11 cellular contexts compared by ENCODE assay signal in the genomic region with DNA sequence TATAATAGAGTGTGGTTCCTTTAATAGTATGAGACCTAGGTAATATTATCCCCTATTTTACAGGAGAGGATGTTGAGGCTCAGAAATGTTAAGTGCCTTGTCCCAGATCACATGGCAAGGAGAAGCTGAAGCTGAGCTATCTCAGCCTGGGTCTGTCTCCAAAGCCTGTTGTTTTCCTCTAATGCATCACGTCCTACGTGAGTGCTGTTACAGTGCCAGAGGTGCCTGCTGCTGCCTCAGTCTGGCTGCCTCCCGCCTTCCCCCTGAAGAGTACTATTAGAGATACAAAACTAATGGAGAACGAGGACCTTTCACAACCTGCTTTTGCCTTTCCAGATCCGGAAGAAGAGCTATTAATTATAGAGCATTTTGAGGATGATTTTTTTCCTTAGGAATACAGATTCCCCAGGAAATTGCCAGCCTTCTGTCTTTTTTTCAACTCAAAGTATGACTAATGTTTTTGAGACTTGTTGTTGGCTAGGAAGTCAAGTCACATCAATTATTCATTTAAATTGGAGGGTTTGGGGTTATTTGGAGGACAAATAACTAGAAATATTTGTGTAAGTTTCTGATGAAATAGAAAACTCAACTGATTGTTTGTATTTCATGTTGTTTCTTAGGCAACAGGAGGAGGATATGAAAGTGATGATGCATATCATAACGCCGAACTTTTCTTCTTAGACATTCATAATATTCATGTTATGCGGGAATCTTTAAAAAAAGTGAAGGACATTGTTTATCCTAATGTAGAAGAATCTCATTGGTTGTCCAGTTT. TPM values are rescaled to one million over a fixed set of nuclear protein-coding genes. Genes with fewer than 3 reads are reported as not detected.
A peak's percentile ranks its signal among the peaks of the same experiment; 100 is the strongest.
DNase-seq lines count a peak whose midpoint lies in the region; ATAC-seq and TF ChIP-seq lines count a peak whose summit lies in the region.
"Had no signal": no experiment of that assay in that cellular context is flagged by ENCODE, and none has a peak within 500 bp of the region (broad histone marks: within the 10 kb centered on the region; RNA-seq: fewer than 3 reads in every experiment).

No MANE protein-coding gene starts in this region.

- H3K27me3 ChIP-seq in left ventricle myocardium inferior (ENCODE audit: low read depth), result no peaks in the 10 kb centered on the region
- no peaks in the 10 kb centered on the region for H3K27me3 ChIP-seq in thyroid gland
- H3K27me3 ChIP-seq: tibial artery had no signal

- H3K27ac Mint-ChIP-seq in activated CD4-positive, alpha-beta T cell treated with anti-CD3 and anti-CD28 coated beads for 36 hours, result peak overlapping the region; percentile 58
- H3K27ac Mint-ChIP-seq in T-helper 17 cell, result peak overlapping the region; percentile 21

- no peaks in the 10 kb centered on the region for H3K27me3 Mint-ChIP-seq in activated CD4-positive, alpha-beta T cell treated with anti-CD3 and anti-CD28 coated beads for 36 hours
- H3K27me3 Mint-ChIP-seq in T-helper 17 cell, result no peaks in the 10 kb centered on the region

- peaks cover 4% of the 10 kb centered on the region for H3K36me3 ChIP-seq in left ventricle myocardium inferior
- H3K36me3 ChIP-seq in thyroid gland, result no peaks in the 10 kb centered on the region

- H3K9me3 Mint-ChIP-seq in activated CD4-positive, alpha-beta T cell treated with anti-CD3 and anti-CD28 coated beads for 36 hours (ENCODE audit: low read depth), result no peaks in the 10 kb centered on the region

- H3K36me3 Mint-ChIP-seq in activated CD4-positive, alpha-beta T cell treated with anti-CD3 and anti-CD28 coated beads for 36 hours (ENCODE audit: low read depth), result peaks cover 12% of the 10 kb centered on the region
- H3K36me3 Mint-ChIP-seq in T-helper 17 cell (ENCODE audit: low read depth), result peaks cover 7% of the 10 kb centered on the region

- no peak for DNase-seq in activated CD4-positive, alpha-beta T cell treated with anti-CD3 and anti-CD28 coated beads for 36 hours
- no peak for DNase-seq in activated CD4-positive, alpha-beta T cell treated with anti-CD3 and anti-CD28 coated beads for 1 hour
- no peak for DNase-seq in T-helper 17 cell
- no peak for DNase-seq in left ventricle myocardium inferior
- peak; percentile 6 to 25 for DNase-seq in thyroid gland
- DNase-seq in stimulated activated CD4-positive, alpha-beta T cell treated with anti-CD3 and anti-CD28 coated beads, Interleukin-12 subunit alpha, Interleukin-12 subunit beta, amount 100 ng/mL, for 4 hours, result no peak
- DNase-seq: activated naive CD4-positive, alpha-beta T cell; NCI-H524 had no signal

- H3K4me3 ChIP-seq in left ventricle myocardium inferior, result no peak overlapping the region
- H3K4me3 ChIP-seq in thyroid gland (replicated peaks in 1 of 3), result no peak overlapping the region
- H3K4me3 ChIP-seq: tibial artery had no signal

- H3K27ac ChIP-seq in left ventricle myocardium inferior (replicated peaks) (peak overlapping the region; percentile 5), thyroid gland (no peak overlapping the region)
- H3K27ac ChIP-seq: tibial artery had no signal

- TF ChIP-seq CTCF in left ventricle myocardium inferior (IDR thresholded peaks at IDR 0.05; ENCODE audit: borderline replicate concordance) (no peak), thyroid gland (IDR thresholded peaks at IDR 0.05) (no peak)

- POLR2A ChIA-PET in activated CD4-positive, alpha-beta T cell treated with anti-CD3 and anti-CD28 coated beads for 36 hours (lab: Charles Lee), result no interaction called here

- ATAC-seq in activated CD4-positive, alpha-beta T cell treated with anti-CD3 and anti-CD28 coated beads for 36 hours, result no peak
- ATAC-seq in T-helper 17 cell (no peak), GM18511 (IDR thresholded peaks at IDR 0.05; ENCODE audit: unreplicated experiment) (no peak), GM18517 (IDR thresholded peaks at IDR 0.05; ENCODE audit: unreplicated experiment) (no peak)

- no peak overlapping the region for H3K4me3 Mint-ChIP-seq in activated CD4-positive, alpha-beta T cell treated with anti-CD3 and anti-CD28 coated beads for 36 hours
- no peak overlapping the region for H3K4me3 Mint-ChIP-seq in T-helper 17 cell

- no peak for TF ChIP-seq POLR2A in thyroid gland (IDR thresholded peaks at IDR 0.05)

- CTCF ChIA-PET in activated CD4-positive, alpha-beta T cell treated with anti-CD3 and anti-CD28 coated beads for 36 hours (lab: Charles Lee), result interaction anchor here (1.0 to 1.1 kb wide), 2 partner anchors 14 to 34 kb away, joined by 3 to 6 read pairs; no protein-coding TSS in a partner anchor

- H3K4me1 Mint-ChIP-seq in activated CD4-positive, alpha-beta T cell treated with anti-CD3 and anti-CD28 coated beads for 36 hours, result peaks cover 10% of the 10 kb centered on the region
- peaks cover 9% of the 10 kb centered on the region for H3K4me1 Mint-ChIP-seq in T-helper 17 cell

- intact Hi-C loops in activated CD4-positive, alpha-beta T cell treated with anti-CD3 and anti-CD28 coated beads for 36 hours (cut with DNase I, micrococcal nuclease), result no loop called here
- intact Hi-C loops in left ventricle myocardium inferior (cut with micrococcal nuclease), result no loop called here
- intact Hi-C loops in thyroid gland (cut with DNase I), result no loop called here

- WGBS in thyroid gland, 2 donors, result 67 to 74% methylated on average over 6 to 8 of the region's 8 CpGs

- H3K4me1 ChIP-seq in left ventricle myocardium inferior (no peaks in the 10 kb centered on the region), thyroid gland (no peaks in the 10 kb centered on the region)
- H3K4me1 ChIP-seq: tibial artery had no signal

- H3K9me3 ChIP-seq in T-helper 17 cell (ENCODE audit: control insufficient read depth, low read length, poor library complexity, severe bottlenecking), result no peaks in the 10 kb centered on the region
- H3K9me3 ChIP-seq in left ventricle myocardium inferior (replicated peaks), result no peaks in the 10 kb centered on the region
- H3K9me3 ChIP-seq in thyroid gland, result no peaks in the 10 kb centered on the region
- H3K9me3 ChIP-seq: tibial artery had no signal

RNA-seq across cellular contexts. Expression of gene MTMR1, which starts 43.9 kb away (rescaled TPM):
- total RNA-seq in activated CD4-positive, alpha-beta T cell treated with anti-CD3 and anti-CD28 coated beads for 36 hours, result 10 to 100 TPM; 41.9 to 42.0 TPM
- total RNA-seq in T-helper 17 cell (10 to 100 TPM; 40.3 to 45.6 TPM), left ventricle myocardium inferior (18.6 TPM), thyroid gland (10 to 100 TPM; 17.6 to 28.4 (median 24.6) TPM)

Comparison
In these comparisons a context has a peak if more than half of its experiments do, and no peak if none do; other contexts are left out.
1. DNase-seq: peak in thyroid gland (2 of 2); none in activated CD4-positive, alpha-beta T cell treated with anti-CD3 and anti-CD28 coated beads for 36 hours (single experiment), activated CD4-positive, alpha-beta T cell treated with anti-CD3 and anti-CD28 coated beads for 1 hour (single experiment), T-helper 17 cell (0 of 3), left ventricle myocardium inferior (single experiment) and stimulated activated CD4-positive, alpha-beta T cell treated with anti-CD3 and anti-CD28 coated beads, Interleukin-12 subunit alpha, Interleukin-12 subunit beta, amount 100 ng/mL, for 4 hours (single experiment).